In the genomic region with DNA sequence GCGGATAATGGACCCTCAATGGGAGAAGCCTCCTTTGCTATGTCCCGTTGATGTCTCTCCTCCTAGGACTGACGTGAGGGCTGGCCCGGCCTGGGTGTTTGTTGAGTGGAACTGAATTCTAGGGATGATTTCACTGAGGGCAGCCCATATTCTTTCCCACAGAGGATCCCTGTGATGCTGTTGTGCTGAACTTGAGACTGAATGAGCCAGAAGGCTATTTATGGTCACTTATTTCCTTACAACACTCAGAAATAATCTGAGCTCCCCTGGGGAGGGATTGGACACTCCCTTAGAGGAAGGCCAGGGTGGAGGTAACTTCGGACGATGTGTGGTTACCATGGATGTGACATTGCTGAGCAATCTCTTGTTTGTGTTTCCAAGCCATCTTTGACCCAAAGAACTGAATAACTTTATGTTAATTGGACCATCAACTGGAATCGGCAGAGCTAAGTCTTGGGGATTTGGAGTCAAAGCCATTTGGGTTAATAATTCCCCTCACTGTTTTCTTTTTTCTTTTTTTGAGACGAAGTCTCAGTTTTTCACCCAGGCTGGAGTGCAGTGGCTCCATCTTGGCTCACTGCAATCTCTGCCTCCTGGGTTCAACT, we compare ENCODE assay signal across 17 cellular contexts. TPM values are rescaled to one million over a fixed set of nuclear protein-coding genes. Genes with fewer than 3 reads are reported as not detected.
DNase-seq lines count a peak whose midpoint lies in the region; ATAC-seq, FAIRE-seq and TF ChIP-seq lines count a peak whose summit lies in the region.
"Had no signal": no experiment of that assay in that cellular context is flagged by ENCODE, and none has a peak within 500 bp of the region (broad histone marks: within the 10 kb centered on the region; RNA-seq: fewer than 3 reads in every experiment).

No MANE protein-coding gene starts in this region.

- TF ChIP-seq CTCF in choroid plexus epithelial cell (conservative IDR thresholded peaks at IDR 0.05; ENCODE audit: low read depth, low read length) = no peak

- H3K27me3 ChIP-seq in SJCRH30 = no peaks in the 10 kb centered on the region
- H3K27me3 ChIP-seq: BLaER1 had no signal

- FAIRE-seq in RCC 7860 (lab: Jason Lieb, UNC) = no peak
- FAIRE-seq: K562 had no signal

- DNase-seq in RCC 7860 (ENCODE audit: low spot score) = peak; percentile 21
- peak; percentile 63 for DNase-seq in choroid plexus epithelial cell (ENCODE audit: low read depth)
- peak; percentile 37 for DNase-seq in left kidney (ENCODE audit: low read depth, low spot score)
- peak; percentile 31 for DNase-seq in sciatic nerve (ENCODE audit: low spot score)
- no peak for DNase-seq in NCI-H2171 (lab: John Stamatoyannopoulos, UW)
- no peak for DNase-seq in SJCRH30
- DNase-seq: CD8-positive, alpha-beta memory T cell; EL; GOT3; NCI-H1048; NCI-H446; RPMI8226 had no signal

- ATAC-seq in sciatic nerve (peak; percentile 47), HG03045 (IDR thresholded peaks at IDR 0.05; ENCODE audit: unreplicated experiment) (no peak)
- ATAC-seq: K562 had no signal

- H3K4me3 ChIP-seq in choroid plexus epithelial cell (ENCODE audit: low read depth, low read length) = no peak overlapping the region
- no peak overlapping the region for H3K4me3 ChIP-seq in SJCRH30
- H3K4me3 ChIP-seq: BLaER1, K562 had no signal

- intact Hi-C loops in sciatic nerve (cut with DNase I) = no loop called here

- no peak overlapping the region for H3K27ac ChIP-seq in SJCRH30
- H3K27ac ChIP-seq: BLaER1, HL-60 had no signal

- H3K36me3 ChIP-seq in SJCRH30 = no peaks in the 10 kb centered on the region
- H3K36me3 ChIP-seq: BLaER1 had no signal

- 0 out of 2 replicates have a peak, but pooled peaks cover 5% of the 10 kb centered on the region for H3K9me3 ChIP-seq in SJCRH30 (replicated peaks)
- H3K9me3 ChIP-seq: BLaER1 had no signal

- peaks cover 3% of the 10 kb centered on the region; the same call in 1 of the 2 replicates for H3K4me1 ChIP-seq in SJCRH30

RNA-seq across cellular contexts. Expression of a gene that starts 5.2 kb away (rescaled TPM):
- total RNA-seq in sciatic nerve = 23.0 TPM
- 17.7 and 18.0 TPM in 2 replicates for total RNA-seq in SJCRH30 (2014; rRNA removed; shearing (Covaris generic))

RNA-seq across cellular contexts. Expression of a gene that starts 10.2 kb away (rescaled TPM):
- total RNA-seq in sciatic nerve = not detected
- 0.73 and 0.86 TPM in 2 replicates for total RNA-seq in SJCRH30 (2014; rRNA removed; shearing (Covaris generic))
- total RNA-seq: CD8-positive, alpha-beta memory T cell; K562; SK-MEL-5 had no signal

Comparison
In these comparisons a context has a peak if more than half of its experiments do, and no peak if none do; other contexts are left out.
1. DNase-seq: peak in RCC 7860 (single experiment), choroid plexus epithelial cell (single experiment), left kidney (single experiment) and sciatic nerve (single experiment); none in NCI-H2171 (single experiment) and SJCRH30 (0 of 2).